Comparison of ENCODE assay signal across 17 cellular contexts in the genomic region with DNA sequence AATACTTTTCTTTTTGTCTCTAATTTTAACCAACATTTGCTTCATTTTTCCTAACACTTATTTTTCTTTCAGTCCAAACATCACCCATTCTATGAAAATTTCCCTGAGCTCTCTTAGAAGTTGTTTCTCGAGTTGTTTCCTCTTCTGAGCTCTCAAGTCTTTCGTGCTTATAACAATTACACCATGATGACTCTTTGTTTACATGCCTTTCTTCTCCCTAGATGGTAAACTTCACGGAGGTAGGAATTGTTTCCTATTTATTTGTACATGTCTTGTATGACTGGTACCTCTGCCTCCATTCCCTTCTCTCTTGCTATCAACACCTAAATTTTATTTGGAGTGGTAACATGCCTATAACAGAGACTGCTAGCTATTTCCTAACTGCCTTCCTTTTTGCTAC. TPM values are rescaled to one million over a fixed set of nuclear protein-coding genes. Genes with fewer than 3 reads are reported as not detected.
DNase-seq lines count a peak whose midpoint lies in the region; ATAC-seq and TF ChIP-seq lines count a peak whose summit lies in the region.
"Had no signal": no experiment of that assay in that cellular context is flagged by ENCODE, and none has a peak within 500 bp of the region (broad histone marks: within the 10 kb centered on the region; RNA-seq: fewer than 3 reads in every experiment).

No MANE protein-coding gene starts in this region.

- dilution Hi-C loops in IMR-90 (cut with HindIII; ENCODE audit: low sequenced_read_pairs, unreplicated experiment): no loop called here

- no peak overlapping the region for H2BK20ac ChIP-seq in IMR-90 (ENCODE audit: low read depth, low read length)

- H3K27ac ChIP-seq in IMR-90 (ENCODE audit: insufficient read depth, low read length) (peak overlapping the region; percentile 35; the same call in 1 of the 2 replicates), tibial artery (no peak overlapping the region)

- no peak overlapping the region for H4K8ac ChIP-seq in IMR-90 (ENCODE audit: low read depth in 2 of 2, low read length in 2 of 2)

- H4K20me1 ChIP-seq in IMR-90 (ENCODE audit: insufficient read depth, low read length) (no peaks in the 10 kb centered on the region), Loucy (ENCODE audit: insufficient read depth, low read length, poor library complexity, severe bottlenecking) (peaks cover 8% of the 10 kb centered on the region)

- H3K79me2 ChIP-seq in Loucy (ENCODE audit: insufficient read depth, low read length): peaks cover 16% of the 10 kb centered on the region; the same call in 1 of the 2 replicates

- H3K36me3 Mint-ChIP-seq in T-helper 17 cell (ENCODE audit: low read depth): peaks cover 13% of the 10 kb centered on the region

- H3K4me3 ChIP-seq in IMR-90 (ENCODE audit: insufficient read depth, low read depth, low read length) (no peak overlapping the region), Loucy (ENCODE audit: low read length, poor library complexity, severe bottlenecking) (no peak overlapping the region), adipocyte (ENCODE audit: low read length) (no peak overlapping the region), epithelial cell of esophagus (ENCODE audit: low read length) (no peak overlapping the region), tibial artery (no peak overlapping the region)

- no peak for TF ChIP-seq RAD21 in IMR-90 (IDR thresholded peaks at IDR 0.05; ENCODE audit: low read length)

- H3K27ac Mint-ChIP-seq in T-helper 17 cell: no peak overlapping the region
- H3K27ac Mint-ChIP-seq: B cell; CD4-positive, alpha-beta T cell had no signal

- H2AFZ ChIP-seq in IMR-90 (replicated peaks; ENCODE audit: low read length, poor library complexity) (no peak overlapping the region), Loucy (ENCODE audit: low read length) (no peak overlapping the region)

- no peak overlapping the region for H3K56ac ChIP-seq in IMR-90 (ENCODE audit: extremely low read depth, insufficient read depth, low read length)

- no peak overlapping the region for H3K18ac ChIP-seq in IMR-90 (ENCODE audit: low read depth, low read length)

- no TSS peak for BruUV-seq in IMR-90 (replicated peaks; lab: Mats Ljungman, UMichigan)

- H3K27me3 ChIP-seq in IMR-90 (ENCODE audit: control insufficient read depth, insufficient read depth, low read length): no peaks in the 10 kb centered on the region
- H3K27me3 ChIP-seq in Loucy (ENCODE audit: insufficient read depth, low read length, poor library complexity, severe bottlenecking): no peaks in the 10 kb centered on the region
- H3K27me3 ChIP-seq in adipocyte (replicated peaks; ENCODE audit: control insufficient read depth, insufficient read depth, low read length): no peaks in the 10 kb centered on the region
- H3K27me3 ChIP-seq in tibial artery: no peaks in the 10 kb centered on the region

- POLR2A ChIA-PET in IMR-90 (lab: Charles Lee; ENCODE audit: unreplicated experiment): interaction anchor here (0.6 kb wide), 1 partner anchor 8 kb away, joined by 8 read pairs; no protein-coding TSS in a partner anchor

- intact Hi-C loops in IMR-90 (cut with micrococcal nuclease): loop anchor here (2.0 to 5.0 kb wide), 3 partner anchors 50 to 440 kb away; a partner anchor contains a TSS
- intact Hi-C loops in tibial artery (cut with DNase I; ENCODE audit: low total_unique reads): no loop called here

- H3K9ac ChIP-seq in IMR-90 (ENCODE audit: low read depth, low read length): no peak overlapping the region
- peak overlapping the region; percentile 31 for H3K9ac ChIP-seq in Loucy (ENCODE audit: low read depth, low read length, poor library complexity, severe bottlenecking)
- H3K9ac ChIP-seq in adipocyte (ENCODE audit: low read length): no peak overlapping the region

- no peak overlapping the region for H3K23ac ChIP-seq in IMR-90 (ENCODE audit: low read depth, low read length)

- H2AK9ac ChIP-seq in IMR-90 (replicated peaks; ENCODE audit: low read depth, low read length, poor library complexity): no peak overlapping the region

- no peaks in the 10 kb centered on the region for H3K9me1 ChIP-seq in IMR-90 (ENCODE audit: insufficient read depth, low read length)

- H3K4me2 ChIP-seq in IMR-90 (ENCODE audit: low read depth, low read length) (peak overlapping the region; percentile 29; the same call in 1 of the 2 replicates), Loucy (ENCODE audit: low read depth, low read length, poor library complexity, severe bottlenecking) (no peak overlapping the region)

- peaks cover 0 to 6% of the 10 kb centered on the region in 2 experiments; a peak in 3 of 4 replicates for H3K79me1 ChIP-seq in IMR-90 (ENCODE audit: low read depth in 1 of 2, low read length in 2 of 2)

- H2AK5ac ChIP-seq in IMR-90 (ENCODE audit: low read depth, low read length): no peak overlapping the region

- DNase-seq in IMR-90 (peak; percentile 28), adipocyte (ENCODE audit: low read depth) (peak; percentile 30), epithelial cell of esophagus (ENCODE audit: low read depth) (peak; percentile 22), T-helper 17 cell (no peak), tibial artery (no peak)
- DNase-seq: C1 segment of cervical spinal cord; Calu3; CD4-positive, alpha-beta T cell; DMS 273 treated with DMSO at 0.1 percent for 48 hours; DND-41; GDM1; GOT3; H9 had no signal

- WGBS in IMR-90 (ENCODE audit: extremely low coverage in 2 of 2, insufficient read length in 1 of 2), 2 experiments: no CpG with 5 or more reads among the region's 3 CpGs

- no peak overlapping the region for H3K4me3 Mint-ChIP-seq in T-helper 17 cell
- H3K4me3 Mint-ChIP-seq: B cell; CD4-positive, alpha-beta T cell; H9 had no signal

- H3K4me1 ChIP-seq in IMR-90 (ENCODE audit: control insufficient read depth, insufficient read depth, low read length) (peaks cover 2% of the 10 kb centered on the region; the same call in 1 of the 2 replicates), Loucy (ENCODE audit: insufficient read depth, low read length, poor library complexity, severe bottlenecking) (peaks cover 10% of the 10 kb centered on the region), adipocyte (ENCODE audit: control insufficient read depth, insufficient read depth, low read length) (peaks cover 12% of the 10 kb centered on the region), tibial artery (no peaks in the 10 kb centered on the region)

- TF ChIP-seq POLR2A in IMR-90 (IDR thresholded peaks at IDR 0.05; ENCODE audit: low read depth, low read length): no peak

- CTCF ChIA-PET in IMR-90 (lab: Yijun Ruan, JAX): interaction anchor here (0.7 to 2.5 kb wide), 3 partner anchors 14 to 336 kb away, joined by 3 to 17 read pairs (median 3); no protein-coding TSS in a partner anchor

- TF ChIP-seq CTCF in IMR-90 (conservative IDR thresholded peaks at IDR 0.05; ENCODE audit: low read depth, low read length) (no peak), Loucy (conservative IDR thresholded peaks at IDR 0.05; ENCODE audit: low read length) (no peak), epithelial cell of esophagus (IDR thresholded peaks at IDR 0.05; ENCODE audit: insufficient read depth, low read depth, low read length, missing control alignments) (no peak), tibial artery (IDR thresholded peaks at IDR 0.05) (no peak)

- H3K36me3 ChIP-seq in IMR-90 (ENCODE audit: control insufficient read depth, insufficient read depth, low read length) (peaks cover 4% of the 10 kb centered on the region; the same call in 1 of the 2 replicates), Loucy (ENCODE audit: insufficient read depth, low read length) (peaks cover 4% of the 10 kb centered on the region; the same call in 1 of the 2 replicates), adipocyte (ENCODE audit: control insufficient read depth, insufficient read depth, low read length, severe bottlenecking) (peaks cover 11% of the 10 kb centered on the region), tibial artery (peaks cover 0 to 24% (median 7%) of the 10 kb centered on the region in 3 donors)

- in situ Hi-C loops in IMR-90 (cut with MboI; ENCODE audit: low sequenced_read_pairs): loop anchor here (5.0 to 25.0 kb wide), 3 partner anchors 150 to 770 kb away; no protein-coding TSS in a partner anchor

- H3F3A ChIP-seq in Loucy (ENCODE audit: low read depth): no peaks in the 10 kb centered on the region

- no peak overlapping the region for H4K5ac ChIP-seq in IMR-90 (ENCODE audit: low read depth, low read length)

- H2BK15ac ChIP-seq in IMR-90 (ENCODE audit: low read depth, low read length): no peak overlapping the region

- H3K27me3 Mint-ChIP-seq in T-helper 17 cell: no peaks in the 10 kb centered on the region
- H3K27me3 Mint-ChIP-seq: B cell; CD4-positive, alpha-beta T cell had no signal

- peak overlapping the region; percentile 8; the same call in 1 of the 2 replicates for H3K4ac ChIP-seq in IMR-90 (ENCODE audit: low read depth, low read length)

- H2BK5ac ChIP-seq in IMR-90 (ENCODE audit: low read depth, low read length, poor library complexity, severe bottlenecking): no peak overlapping the region

- H3K9me3 ChIP-seq in IMR-90 (ENCODE audit: control insufficient read depth, insufficient read depth, low read length) (no peaks in the 10 kb centered on the region), Loucy (ENCODE audit: insufficient read depth, low read depth, low read length) (no peaks in the 10 kb centered on the region), adipocyte (ENCODE audit: control insufficient read depth, low read length) (no peaks in the 10 kb centered on the region), T-helper 17 cell (ENCODE audit: control insufficient read depth, low read length, poor library complexity, severe bottlenecking) (no peaks in the 10 kb centered on the region), tibial artery (no peaks in the 10 kb centered on the region)

- H4K91ac ChIP-seq in IMR-90 (ENCODE audit: insufficient read depth, low read depth, low read length): no peak overlapping the region

- no peak overlapping the region for H2BK120ac ChIP-seq in IMR-90 (ENCODE audit: low read depth, low read length)

- peaks cover 9% of the 10 kb centered on the region for H3K4me1 Mint-ChIP-seq in T-helper 17 cell
- H3K4me1 Mint-ChIP-seq: H9 had no signal

- no peaks in the 10 kb centered on the region for H3K9me2 ChIP-seq in Loucy (replicated peaks; ENCODE audit: low read depth, low read length)

- H3K14ac ChIP-seq in IMR-90 (replicated peaks; ENCODE audit: low read depth, low read length): no peak overlapping the region

- ATAC-seq in IMR-90 (ENCODE audit: low read depth): peak; percentile 55
- no peak for ATAC-seq in GM18502 (IDR thresholded peaks at IDR 0.05; ENCODE audit: poor library complexity, unreplicated experiment)
- ATAC-seq in T-helper 17 cell: no peak
- ATAC-seq in HG03108 (IDR thresholded peaks at IDR 0.05; ENCODE audit: unreplicated experiment): no peak

RNA-seq across cellular contexts. Expression of a gene that starts 6.4 kb away (rescaled TPM):
- total RNA-seq in IMR-90 (2012; rRNA removed) (17.2 and 18.3 TPM in 2 replicates), T-helper 17 cell (10 to 100 TPM; 10.8 to 11.7 TPM)
- polyA plus RNA-seq in IMR-90 (2012; rRNA removed): 4.3 and 4.8 TPM in 2 replicates
- polyA plus RNA-seq in IMR-90 (2012; cell fraction: cytosol; rRNA removed): 1.3 and 1.7 TPM in 2 replicates
- polyA plus RNA-seq in IMR-90 (2012; cell fraction: nucleus; rRNA removed; ENCODE audit: low replicate concordance): 0.17 and 1.5 TPM in 2 replicates

RNA-seq across cellular contexts. Expression of a gene that starts 44.6 kb away (rescaled TPM):
- total RNA-seq in IMR-90 (2012; rRNA removed) (60.0 and 65.8 TPM in 2 replicates), T-helper 17 cell (10 to 100 TPM; 11.7 to 15.5 TPM)
- polyA plus RNA-seq in IMR-90 (2012; rRNA removed): 68.6 and 77.3 TPM in 2 replicates
- 10.8 and 17.8 TPM in 2 replicates for polyA plus RNA-seq in IMR-90 (2012; cell fraction: cytosol; rRNA removed)
- 3.3 and 22.4 TPM in 2 replicates for polyA plus RNA-seq in IMR-90 (2012; cell fraction: nucleus; rRNA removed; ENCODE audit: low replicate concordance)

Comparison
In these comparisons a context has a peak if more than half of its experiments do, and no peak if none do; other contexts are left out.
1. DNase-seq: peak in IMR-90 (single experiment), adipocyte (single experiment) and epithelial cell of esophagus (single experiment); none in T-helper 17 cell (0 of 3) and tibial artery (0 of 2).